ENCODE assay signal across 11 cellular contexts in genomic region chr11:113989916-113990315, GRCh38. TPM values are rescaled to one million over a fixed set of nuclear protein-coding genes. Genes with fewer than 3 reads are reported as not detected.
"Had no signal": no experiment of that assay in that cellular context is flagged by ENCODE, and none has a peak within 500 bp of the region (broad histone marks: within the 10 kb centered on the region; RNA-seq: fewer than 3 reads in every experiment).

No MANE protein-coding gene starts in this region.

- H3K4me3 ChIP-seq: GM23248, HAP-1, K562 had no signal

- H2AFZ ChIP-seq: GM23248 had no signal

- H3K27ac Mint-ChIP-seq: HFFc6 had no signal

- H3K27ac ChIP-seq: GM23248, HL-60 had no signal

- FAIRE-seq: K562 had no signal

- H3K4me3 Mint-ChIP-seq: HFFc6 had no signal

- DNase-seq: GM23248, GOT3, H7, HFFc6, IMR-90 had no signal

- H3K9me3 Mint-ChIP-seq: HFFc6 had no signal

- H3K9me3 ChIP-seq: HAP-1 had no signal

- H3K36me3 ChIP-seq: HAP-1 had no signal

- ATAC-seq: HCT116, K562 had no signal

- H3K9ac ChIP-seq: GM23248 had no signal

RNA-seq across cellular contexts. Expression of gene HTR3A, which starts 15.0 kb away (rescaled TPM):
- total RNA-seq: GM23248, H4, HFFc6, HT1080, IMR-90, K562 had no signal
- polyA plus RNA-seq: GM23248, IMR-90, K562 had no signal
